ENCODE assay signal across 1 cellular context in the genomic region with DNA sequence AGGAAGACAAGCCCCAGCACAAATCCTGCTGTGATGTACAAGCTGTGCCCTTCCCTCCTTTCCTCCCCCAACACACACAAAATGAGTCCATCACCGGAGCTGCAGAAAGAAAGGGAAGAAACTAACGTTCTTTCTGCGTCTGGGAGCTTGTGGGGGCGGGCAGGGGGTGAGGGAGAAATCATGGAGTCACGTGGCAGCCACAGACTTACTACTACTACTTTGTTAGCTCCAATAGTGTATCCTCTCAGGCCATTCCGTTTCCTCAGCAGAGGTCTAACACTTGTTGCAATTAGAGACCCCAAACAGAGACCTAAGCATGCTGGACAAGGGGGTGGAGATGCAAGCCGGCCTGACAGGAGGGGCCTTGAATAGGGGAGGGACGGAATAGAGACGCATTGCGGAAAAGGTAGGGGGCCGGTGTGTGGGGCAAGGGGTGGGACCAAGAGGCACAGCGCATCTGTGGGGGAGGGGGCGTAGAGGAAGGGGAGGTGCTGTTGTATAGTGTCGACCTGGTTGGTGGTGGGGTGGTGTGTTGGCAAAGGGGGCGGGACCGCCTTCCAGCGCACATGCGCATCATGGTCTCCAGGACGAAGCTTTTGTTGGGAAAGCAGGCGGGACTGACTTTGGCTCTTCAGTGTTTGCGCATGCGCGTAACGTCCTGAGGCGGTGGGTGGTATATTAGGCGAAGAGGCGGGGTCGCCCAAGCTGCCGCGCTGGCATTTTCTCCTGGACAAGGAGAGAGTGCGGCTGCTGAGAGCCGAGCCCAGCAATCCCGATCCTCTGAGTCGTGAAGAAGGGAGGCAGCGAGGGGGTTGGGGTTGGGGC.
A peak's percentile ranks its signal among the peaks of the same experiment; 100 is the strongest.
TF ChIP-seq lines count a peak whose summit lies in the region.

A gene with protein sequence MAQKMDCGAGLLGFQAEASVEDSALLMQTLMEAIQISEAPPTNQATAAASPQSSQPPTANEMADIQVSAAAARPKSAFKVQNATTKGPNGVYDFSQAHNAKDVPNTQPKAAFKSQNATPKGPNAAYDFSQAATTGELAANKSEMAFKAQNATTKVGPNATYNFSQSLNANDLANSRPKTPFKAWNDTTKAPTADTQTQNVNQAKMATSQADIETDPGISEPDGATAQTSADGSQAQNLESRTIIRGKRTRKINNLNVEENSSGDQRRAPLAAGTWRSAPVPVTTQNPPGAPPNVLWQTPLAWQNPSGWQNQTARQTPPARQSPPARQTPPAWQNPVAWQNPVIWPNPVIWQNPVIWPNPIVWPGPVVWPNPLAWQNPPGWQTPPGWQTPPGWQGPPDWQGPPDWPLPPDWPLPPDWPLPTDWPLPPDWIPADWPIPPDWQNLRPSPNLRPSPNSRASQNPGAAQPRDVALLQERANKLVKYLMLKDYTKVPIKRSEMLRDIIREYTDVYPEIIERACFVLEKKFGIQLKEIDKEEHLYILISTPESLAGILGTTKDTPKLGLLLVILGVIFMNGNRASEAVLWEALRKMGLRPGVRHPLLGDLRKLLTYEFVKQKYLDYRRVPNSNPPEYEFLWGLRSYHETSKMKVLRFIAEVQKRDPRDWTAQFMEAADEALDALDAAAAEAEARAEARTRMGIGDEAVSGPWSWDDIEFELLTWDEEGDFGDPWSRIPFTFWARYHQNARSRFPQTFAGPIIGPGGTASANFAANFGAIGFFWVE (plus strand): TSS at position 703 of the 825 bp plus-strand sequence. CDS start 682 bp downstream, outside the sequence.

TF ChIP-seq in HepG2, 621 proteins besides CTCF, POLR2A, EP300 and RAD21 (continued from another document and continues in another):
- TF ChIP-seq, protein P1, sequence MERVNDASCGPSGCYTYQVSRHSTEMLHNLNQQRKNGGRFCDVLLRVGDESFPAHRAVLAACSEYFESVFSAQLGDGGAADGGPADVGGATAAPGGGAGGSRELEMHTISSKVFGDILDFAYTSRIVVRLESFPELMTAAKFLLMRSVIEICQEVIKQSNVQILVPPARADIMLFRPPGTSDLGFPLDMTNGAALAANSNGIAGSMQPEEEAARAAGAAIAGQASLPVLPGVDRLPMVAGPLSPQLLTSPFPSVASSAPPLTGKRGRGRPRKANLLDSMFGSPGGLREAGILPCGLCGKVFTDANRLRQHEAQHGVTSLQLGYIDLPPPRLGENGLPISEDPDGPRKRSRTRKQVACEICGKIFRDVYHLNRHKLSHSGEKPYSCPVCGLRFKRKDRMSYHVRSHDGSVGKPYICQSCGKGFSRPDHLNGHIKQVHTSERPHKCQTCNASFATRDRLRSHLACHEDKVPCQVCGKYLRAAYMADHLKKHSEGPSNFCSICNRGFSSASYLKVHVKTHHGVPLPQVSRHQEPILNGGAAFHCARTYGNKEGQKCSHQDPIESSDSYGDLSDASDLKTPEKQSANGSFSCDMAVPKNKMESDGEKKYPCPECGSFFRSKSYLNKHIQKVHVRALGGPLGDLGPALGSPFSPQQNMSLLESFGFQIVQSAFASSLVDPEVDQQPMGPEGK (CRISPR knock-in tag; IDR thresholded peaks at IDR 0.05), result peak; percentile 34; the same call in 1 of the 2 replicates
- TF ChIP-seq, protein P2, sequence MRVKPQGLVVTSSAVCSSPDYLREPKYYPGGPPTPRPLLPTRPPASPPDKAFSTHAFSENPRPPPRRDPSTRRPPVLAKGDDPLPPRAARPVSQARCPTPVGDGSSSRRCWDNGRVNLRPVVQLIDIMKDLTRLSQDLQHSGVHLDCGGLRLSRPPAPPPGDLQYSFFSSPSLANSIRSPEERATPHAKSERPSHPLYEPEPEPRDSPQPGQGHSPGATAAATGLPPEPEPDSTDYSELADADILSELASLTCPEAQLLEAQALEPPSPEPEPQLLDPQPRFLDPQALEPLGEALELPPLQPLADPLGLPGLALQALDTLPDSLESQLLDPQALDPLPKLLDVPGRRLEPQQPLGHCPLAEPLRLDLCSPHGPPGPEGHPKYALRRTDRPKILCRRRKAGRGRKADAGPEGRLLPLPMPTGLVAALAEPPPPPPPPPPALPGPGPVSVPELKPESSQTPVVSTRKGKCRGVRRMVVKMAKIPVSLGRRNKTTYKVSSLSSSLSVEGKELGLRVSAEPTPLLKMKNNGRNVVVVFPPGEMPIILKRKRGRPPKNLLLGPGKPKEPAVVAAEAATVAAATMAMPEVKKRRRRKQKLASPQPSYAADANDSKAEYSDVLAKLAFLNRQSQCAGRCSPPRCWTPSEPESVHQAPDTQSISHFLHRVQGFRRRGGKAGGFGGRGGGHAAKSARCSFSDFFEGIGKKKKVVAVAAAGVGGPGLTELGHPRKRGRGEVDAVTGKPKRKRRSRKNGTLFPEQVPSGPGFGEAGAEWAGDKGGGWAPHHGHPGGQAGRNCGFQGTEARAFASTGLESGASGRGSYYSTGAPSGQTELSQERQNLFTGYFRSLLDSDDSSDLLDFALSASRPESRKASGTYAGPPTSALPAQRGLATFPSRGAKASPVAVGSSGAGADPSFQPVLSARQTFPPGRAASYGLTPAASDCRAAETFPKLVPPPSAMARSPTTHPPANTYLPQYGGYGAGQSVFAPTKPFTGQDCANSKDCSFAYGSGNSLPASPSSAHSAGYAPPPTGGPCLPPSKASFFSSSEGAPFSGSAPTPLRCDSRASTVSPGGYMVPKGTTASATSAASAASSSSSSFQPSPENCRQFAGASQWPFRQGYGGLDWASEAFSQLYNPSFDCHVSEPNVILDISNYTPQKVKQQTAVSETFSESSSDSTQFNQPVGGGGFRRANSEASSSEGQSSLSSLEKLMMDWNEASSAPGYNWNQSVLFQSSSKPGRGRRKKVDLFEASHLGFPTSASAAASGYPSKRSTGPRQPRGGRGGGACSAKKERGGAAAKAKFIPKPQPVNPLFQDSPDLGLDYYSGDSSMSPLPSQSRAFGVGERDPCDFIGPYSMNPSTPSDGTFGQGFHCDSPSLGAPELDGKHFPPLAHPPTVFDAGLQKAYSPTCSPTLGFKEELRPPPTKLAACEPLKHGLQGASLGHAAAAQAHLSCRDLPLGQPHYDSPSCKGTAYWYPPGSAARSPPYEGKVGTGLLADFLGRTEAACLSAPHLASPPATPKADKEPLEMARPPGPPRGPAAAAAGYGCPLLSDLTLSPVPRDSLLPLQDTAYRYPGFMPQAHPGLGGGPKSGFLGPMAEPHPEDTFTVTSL (CRISPR knock-in tag; IDR thresholded peaks at IDR 0.05; ENCODE audit: borderline replicate concordance), result no peak
- TF ChIP-seq POLR2G (IDR thresholded peaks at IDR 0.05; ENCODE audit: low read depth, low read length) (peak; percentile 90), THAP11 (CRISPR knock-in tag; IDR thresholded peaks at IDR 0.05) (peak; percentile 22), RBFOX2 (IDR thresholded peaks at IDR 0.05; ENCODE audit: low read depth, low read length) (peak; percentile 73), SP5 (CRISPR knock-in tag; IDR thresholded peaks at IDR 0.05; ENCODE audit: borderline replicate concordance, low read depth) (peak; percentile 62), ZFX (CRISPR knock-in tag; IDR thresholded peaks at IDR 0.05; ENCODE audit: low read depth) (peak; percentile 68; the same call in 1 of the 2 replicates), ATAD3A (CRISPR knock-in tag; IDR thresholded peaks at IDR 0.05) (no peak), POLR2AphosphoS5 (IDR thresholded peaks at IDR 0.05; ENCODE audit: low read depth, low read length) (peak; percentile 93), SALL1 (CRISPR knock-in tag; IDR thresholded peaks at IDR 0.05) (peak; percentile 46; the same call in 1 of the 2 replicates), GABPA (IDR thresholded peaks at IDR 0.05; ENCODE audit: low read depth, low read length) (no peak), GABPA (CRISPR knock-in tag; IDR thresholded peaks at IDR 0.05; ENCODE audit: low read depth) (peak; percentile 66), PHF20 (CRISPR knock-in tag; IDR thresholded peaks at IDR 0.05) (peak; percentile 36; the same call in 1 of the 2 replicates), FOXA3 (CRISPR knock-in tag; IDR thresholded peaks at IDR 0.05) (0 out of 2 replicates have a peak, but pooled peaks have one; percentile 7), ZNF12 (CRISPR knock-in tag; IDR thresholded peaks at IDR 0.05) (no peak), YEATS4 (CRISPR knock-in tag; IDR thresholded peaks at IDR 0.05; ENCODE audit: borderline replicate concordance) (peak; percentile 59; the same call in 1 of the 2 replicates), YEATS2 (CRISPR knock-in tag; IDR thresholded peaks at IDR 0.05; ENCODE audit: borderline replicate concordance) (peak; percentile 34; the same call in 1 of the 2 replicates), TAF1 (CRISPR knock-in tag; IDR thresholded peaks at IDR 0.05) (peak; percentile 84), MAFK (conservative IDR thresholded peaks at IDR 0.05 in 1 of 2, IDR thresholded peaks at IDR 0.05 in 1 of 2; ENCODE audit: low read length in 2 of 2) (peak; percentile 21 to 35; a peak in 2 of 4 replicates), ARID2 (CRISPR knock-in tag; IDR thresholded peaks at IDR 0.05; ENCODE audit: borderline replicate concordance) (no peak), SIN3A (IDR thresholded peaks at IDR 0.05; ENCODE audit: borderline replicate concordance, low read depth, low read length) (peak; percentile 46; the same call in 1 of the 2 replicates), NFYB (CRISPR knock-in tag; IDR thresholded peaks at IDR 0.05) (peak; percentile 40; the same call in 1 of the 2 replicates), ZNF234 (CRISPR knock-in tag; conservative IDR thresholded peaks at IDR 0.05) (no peak)
- TF ChIP-seq, protein P3, sequence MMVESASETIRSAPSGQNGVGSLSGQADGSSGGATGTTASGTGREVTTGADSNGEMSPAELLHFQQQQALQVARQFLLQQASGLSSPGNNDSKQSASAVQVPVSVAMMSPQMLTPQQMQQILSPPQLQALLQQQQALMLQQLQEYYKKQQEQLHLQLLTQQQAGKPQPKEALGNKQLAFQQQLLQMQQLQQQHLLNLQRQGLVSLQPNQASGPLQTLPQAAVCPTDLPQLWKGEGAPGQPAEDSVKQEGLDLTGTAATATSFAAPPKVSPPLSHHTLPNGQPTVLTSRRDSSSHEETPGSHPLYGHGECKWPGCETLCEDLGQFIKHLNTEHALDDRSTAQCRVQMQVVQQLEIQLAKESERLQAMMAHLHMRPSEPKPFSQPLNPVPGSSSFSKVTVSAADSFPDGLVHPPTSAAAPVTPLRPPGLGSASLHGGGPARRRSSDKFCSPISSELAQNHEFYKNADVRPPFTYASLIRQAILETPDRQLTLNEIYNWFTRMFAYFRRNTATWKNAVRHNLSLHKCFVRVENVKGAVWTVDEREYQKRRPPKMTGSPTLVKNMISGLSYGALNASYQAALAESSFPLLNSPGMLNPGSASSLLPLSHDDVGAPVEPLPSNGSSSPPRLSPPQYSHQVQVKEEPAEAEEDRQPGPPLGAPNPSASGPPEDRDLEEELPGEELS (CRISPR knock-in tag; IDR thresholded peaks at IDR 0.05), result 0 out of 2 replicates have a peak, but pooled peaks have one; percentile 31
- TF ChIP-seq, protein P4, sequence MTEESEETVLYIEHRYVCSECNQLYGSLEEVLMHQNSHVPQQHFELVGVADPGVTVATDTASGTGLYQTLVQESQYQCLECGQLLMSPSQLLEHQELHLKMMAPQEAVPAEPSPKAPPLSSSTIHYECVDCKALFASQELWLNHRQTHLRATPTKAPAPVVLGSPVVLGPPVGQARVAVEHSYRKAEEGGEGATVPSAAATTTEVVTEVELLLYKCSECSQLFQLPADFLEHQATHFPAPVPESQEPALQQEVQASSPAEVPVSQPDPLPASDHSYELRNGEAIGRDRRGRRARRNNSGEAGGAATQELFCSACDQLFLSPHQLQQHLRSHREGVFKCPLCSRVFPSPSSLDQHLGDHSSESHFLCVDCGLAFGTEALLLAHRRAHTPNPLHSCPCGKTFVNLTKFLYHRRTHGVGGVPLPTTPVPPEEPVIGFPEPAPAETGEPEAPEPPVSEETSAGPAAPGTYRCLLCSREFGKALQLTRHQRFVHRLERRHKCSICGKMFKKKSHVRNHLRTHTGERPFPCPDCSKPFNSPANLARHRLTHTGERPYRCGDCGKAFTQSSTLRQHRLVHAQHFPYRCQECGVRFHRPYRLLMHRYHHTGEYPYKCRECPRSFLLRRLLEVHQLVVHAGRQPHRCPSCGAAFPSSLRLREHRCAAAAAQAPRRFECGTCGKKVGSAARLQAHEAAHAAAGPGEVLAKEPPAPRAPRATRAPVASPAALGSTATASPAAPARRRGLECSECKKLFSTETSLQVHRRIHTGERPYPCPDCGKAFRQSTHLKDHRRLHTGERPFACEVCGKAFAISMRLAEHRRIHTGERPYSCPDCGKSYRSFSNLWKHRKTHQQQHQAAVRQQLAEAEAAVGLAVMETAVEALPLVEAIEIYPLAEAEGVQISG (CRISPR knock-in tag; IDR thresholded peaks at IDR 0.05), result 0 out of 2 replicates have a peak, but pooled peaks have one; percentile 29
- TF ChIP-seq, protein P5, sequence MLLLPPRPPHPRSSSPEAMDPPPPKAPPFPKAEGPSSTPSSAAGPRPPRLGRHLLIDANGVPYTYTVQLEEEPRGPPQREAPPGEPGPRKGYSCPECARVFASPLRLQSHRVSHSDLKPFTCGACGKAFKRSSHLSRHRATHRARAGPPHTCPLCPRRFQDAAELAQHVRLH (CRISPR knock-in tag; IDR thresholded peaks at IDR 0.05; ENCODE audit: borderline replicate concordance, low read depth), result no peak
- TF ChIP-seq, protein P6, sequence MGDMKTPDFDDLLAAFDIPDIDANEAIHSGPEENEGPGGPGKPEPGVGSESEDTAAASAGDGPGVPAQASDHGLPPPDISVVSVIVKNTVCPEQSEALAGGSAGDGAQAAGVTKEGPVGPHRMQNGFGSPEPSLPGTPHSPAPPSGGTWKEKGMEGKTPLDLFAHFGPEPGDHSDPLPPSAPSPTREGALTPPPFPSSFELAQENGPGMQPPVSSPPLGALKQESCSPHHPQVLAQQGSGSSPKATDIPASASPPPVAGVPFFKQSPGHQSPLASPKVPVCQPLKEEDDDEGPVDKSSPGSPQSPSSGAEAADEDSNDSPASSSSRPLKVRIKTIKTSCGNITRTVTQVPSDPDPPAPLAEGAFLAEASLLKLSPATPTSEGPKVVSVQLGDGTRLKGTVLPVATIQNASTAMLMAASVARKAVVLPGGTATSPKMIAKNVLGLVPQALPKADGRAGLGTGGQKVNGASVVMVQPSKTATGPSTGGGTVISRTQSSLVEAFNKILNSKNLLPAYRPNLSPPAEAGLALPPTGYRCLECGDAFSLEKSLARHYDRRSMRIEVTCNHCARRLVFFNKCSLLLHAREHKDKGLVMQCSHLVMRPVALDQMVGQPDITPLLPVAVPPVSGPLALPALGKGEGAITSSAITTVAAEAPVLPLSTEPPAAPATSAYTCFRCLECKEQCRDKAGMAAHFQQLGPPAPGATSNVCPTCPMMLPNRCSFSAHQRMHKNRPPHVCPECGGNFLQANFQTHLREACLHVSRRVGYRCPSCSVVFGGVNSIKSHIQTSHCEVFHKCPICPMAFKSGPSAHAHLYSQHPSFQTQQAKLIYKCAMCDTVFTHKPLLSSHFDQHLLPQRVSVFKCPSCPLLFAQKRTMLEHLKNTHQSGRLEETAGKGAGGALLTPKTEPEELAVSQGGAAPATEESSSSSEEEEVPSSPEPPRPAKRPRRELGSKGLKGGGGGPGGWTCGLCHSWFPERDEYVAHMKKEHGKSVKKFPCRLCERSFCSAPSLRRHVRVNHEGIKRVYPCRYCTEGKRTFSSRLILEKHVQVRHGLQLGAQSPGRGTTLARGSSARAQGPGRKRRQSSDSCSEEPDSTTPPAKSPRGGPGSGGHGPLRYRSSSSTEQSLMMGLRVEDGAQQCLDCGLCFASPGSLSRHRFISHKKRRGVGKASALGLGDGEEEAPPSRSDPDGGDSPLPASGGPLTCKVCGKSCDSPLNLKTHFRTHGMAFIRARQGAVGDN (CRISPR knock-in tag; IDR thresholded peaks at IDR 0.05), result peak; percentile 40
